Comparison of ENCODE assay signal across 8 cellular contexts in the genomic region with DNA sequence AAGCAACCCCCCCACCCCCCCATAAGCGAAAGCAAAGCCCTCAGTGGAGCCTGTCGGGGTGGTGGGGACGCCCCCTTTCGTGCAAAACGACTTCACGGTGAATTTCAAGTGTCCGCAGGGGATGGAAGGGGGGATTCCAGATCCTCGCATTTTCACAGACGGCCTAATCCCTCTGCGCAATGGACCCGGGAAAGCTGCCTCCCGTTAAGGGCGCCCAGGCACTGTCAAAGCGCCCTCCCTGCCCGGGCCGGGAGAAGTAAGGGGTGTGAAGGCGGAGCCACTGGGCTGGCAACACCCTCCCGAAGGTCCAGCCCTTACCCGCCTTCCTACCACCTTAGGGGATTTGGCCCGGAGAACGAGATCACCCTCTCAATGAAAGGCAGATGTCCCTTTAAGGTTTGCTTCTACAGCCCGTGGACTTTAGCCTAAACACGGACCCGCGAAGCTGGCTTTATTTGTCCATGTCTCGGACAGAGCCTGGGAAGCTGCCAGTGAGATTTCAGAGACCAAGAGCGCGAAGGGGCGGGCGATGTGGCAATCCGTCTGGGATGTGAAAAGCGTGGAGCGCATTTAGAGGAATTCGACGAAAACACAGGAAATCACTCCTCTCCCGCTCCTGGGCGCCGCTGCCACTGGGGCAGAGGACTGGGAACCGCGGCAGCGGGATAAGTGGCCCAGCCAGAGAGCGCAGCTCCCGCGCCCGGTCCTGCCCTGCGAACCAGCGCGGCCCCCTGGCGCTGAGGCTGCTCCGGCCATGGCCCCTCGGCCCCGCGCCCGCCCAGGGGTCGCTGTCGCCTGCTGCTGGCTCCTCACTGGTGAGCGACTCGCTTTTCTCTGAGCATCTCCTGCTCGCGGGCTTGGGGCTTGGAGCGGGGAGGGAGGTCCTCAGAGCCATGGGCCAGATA. TPM values are rescaled to one million over a fixed set of nuclear protein-coding genes. Genes with fewer than 3 reads are reported as not detected.
DNase-seq lines count a peak whose midpoint lies in the region; ATAC-seq, FAIRE-seq and TF ChIP-seq lines count a peak whose summit lies in the region.

Gene ITGA1 (plus strand): TSS at position 317 of the 905 bp plus-strand sequence. CDS start 438 bp downstream, at position 755.
Gene PELO (plus strand): TSS at position 317 of the 905 bp plus-strand sequence. CDS start 12,479 bp downstream, outside the sequence.

- no peaks in the 10 kb centered on the region for H4K20me1 ChIP-seq in H1 (replicated peaks in 1 of 2; ENCODE audit: control insufficient read depth in 1 of 2, insufficient read depth in 2 of 2, low read length in 2 of 2)

- no peak within 1 kb of the TSS for H3K27ac ChIP-seq in H1 (ENCODE audit: low read depth, low read length)
- H3K27ac ChIP-seq in mesenchymal stem cell (ENCODE audit: low read length, poor library complexity, severe bottlenecking), result peak within 1 kb of the TSS; percentile 83

- H3K4me1 ChIP-seq in H1 (replicated peaks in 1 of 4; ENCODE audit: control insufficient read depth in 3 of 4, insufficient read depth in 4 of 4, low read length in 3 of 4) (peaks cover 0 to 2% (median 0%) of the 10 kb centered on the region in 4 experiments; a peak in 1 of 7 replicates), mesenchymal stem cell (ENCODE audit: control insufficient read depth, insufficient read depth, low read depth, low read length) (peaks cover 3% of the 10 kb centered on the region)

- WGBS in H1 (ENCODE audit: extremely low coverage in 1 of 2, insufficient coverage in 1 of 2, insufficient read length in 1 of 2, insufficient replicate concordance in 2 of 2, low coverage in 1 of 2, low lambda C conversion rate in 2 of 2, missing lambda C conversion rate in 1 of 2), 2 experiments, result 3% methylated on average over 50 of the region's 61 CpGs; no CpG with 5 or more reads in 1 of the 2 experiments
- WGBS in mesenchymal stem cell, result under 1% methylated on average over 59 of the region's 61 CpGs

- H2BK15ac ChIP-seq in H1 (ENCODE audit: low read length), result no peak within 1 kb of the TSS
- H2BK15ac ChIP-seq in mesenchymal stem cell (ENCODE audit: low read depth, poor library complexity, severe bottlenecking), result peak within 1 kb of the TSS; percentile 86

- H4K8ac ChIP-seq in H1 (ENCODE audit: extremely low read depth, insufficient read depth, low read length) (no peak within 1 kb of the TSS), mesenchymal stem cell (ENCODE audit: low read length) (peak within 1 kb of the TSS; percentile 87)

- H4K5ac ChIP-seq in H1 (ENCODE audit: insufficient read length, low read depth, low read length), result peak within 1 kb of the TSS; percentile 8

- H3K9ac ChIP-seq in H1 (replicated peaks in 1 of 4; ENCODE audit: extremely low read depth in 1 of 4, low read depth in 3 of 4, low read length in 3 of 4), result peak within 1 kb of the TSS; percentile 42 to 89 (median 62)
- peak within 1 kb of the TSS; percentile 84 for H3K9ac ChIP-seq in mesenchymal stem cell (ENCODE audit: low read length)

- TF ChIP-seq CTCF in H1 (IDR thresholded peaks at IDR 0.05; ENCODE audit: control extremely low read depth in 1 of 3, insufficient read depth in 1 of 3, low read depth in 1 of 3, low read length in 3 of 3), result peak; percentile 31 to 42 (median 42)

- H2AK5ac ChIP-seq in H1 (ENCODE audit: low read depth, low read length), result no peak within 1 kb of the TSS
- no peak within 1 kb of the TSS for H2AK5ac ChIP-seq in mesenchymal stem cell (ENCODE audit: low read length, severe bottlenecking)

- H3K18ac ChIP-seq in H1 (ENCODE audit: extremely low read depth, low read length) (peak within 1 kb of the TSS; percentile 72; the same call in 1 of the 2 replicates), mesenchymal stem cell (ENCODE audit: low read depth in 1 of 2, low read length in 2 of 2) (peak within 1 kb of the TSS; percentile 70 to 77)

- TF ChIP-seq RAD21 in H1 (IDR thresholded peaks at IDR 0.05 in 1 of 2, conservative IDR thresholded peaks at IDR 0.05 in 1 of 2; ENCODE audit: low read depth in 2 of 2, low read length in 2 of 2), result peak; percentile 44 to 48

- 0 out of 4 replicates have a peak, but pooled peaks cover 0 to 6% of the 10 kb centered on the region in 2 experiments for H3K79me2 ChIP-seq in H1 (ENCODE audit: control insufficient read depth in 1 of 2, insufficient read depth in 2 of 2, low read length in 2 of 2)

- H3K9me3 ChIP-seq in H1 (ENCODE audit: insufficient read depth in 2 of 2, low read depth in 1 of 2, low read length in 1 of 2) (no peaks in the 10 kb centered on the region), mesenchymal stem cell (ENCODE audit: control insufficient read depth, low read length) (no peaks in the 10 kb centered on the region)

- H4K91ac ChIP-seq in H1 (replicated peaks; ENCODE audit: insufficient read length, low read length) (no peak within 1 kb of the TSS), mesenchymal stem cell (ENCODE audit: low read length) (peak within 1 kb of the TSS; percentile 93)

- no peaks in the 10 kb centered on the region for H3K27me3 ChIP-seq in H1 (replicated peaks in 1 of 4; ENCODE audit: control insufficient read depth in 3 of 4, extremely low read depth in 1 of 4, insufficient read depth in 3 of 4, low read length in 3 of 4)
- H3K27me3 ChIP-seq in mesenchymal stem cell (ENCODE audit: control insufficient read depth in 1 of 2, insufficient read depth in 1 of 2, low read length in 2 of 2), result no peaks in the 10 kb centered on the region

- H2BK5ac ChIP-seq in H1 (ENCODE audit: low read depth, low read length) (peak within 1 kb of the TSS; percentile 67; the same call in 1 of the 2 replicates), mesenchymal stem cell (ENCODE audit: low read depth, low read length, poor library complexity, severe bottlenecking) (peak within 1 kb of the TSS; percentile 5)

- no peak within 1 kb of the TSS for H3K23ac ChIP-seq in H1 (ENCODE audit: insufficient read length)
- no peak within 1 kb of the TSS for H3K23ac ChIP-seq in mesenchymal stem cell (ENCODE audit: low read length in 2 of 2)

- peak within 1 kb of the TSS; percentile 55; the same call in 1 of the 2 replicates for H2BK12ac ChIP-seq in H1 (ENCODE audit: low read depth, low read length)
- peak within 1 kb of the TSS; percentile 71 to 84 for H2BK12ac ChIP-seq in mesenchymal stem cell (ENCODE audit: low read length in 2 of 2)

- H3K4me2 ChIP-seq in H1 (ENCODE audit: insufficient read depth in 1 of 2, low read depth in 2 of 2, low read length in 2 of 2) (peak within 1 kb of the TSS; percentile 81 to 88), mesenchymal stem cell (ENCODE audit: low read length, poor library complexity, severe bottlenecking) (peak within 1 kb of the TSS; percentile 90)

- 0 out of 8 replicates have a peak, but pooled peaks cover 0 to 3% (median 0%) of the 10 kb centered on the region in 4 experiments for H3K36me3 ChIP-seq in H1 (ENCODE audit: control insufficient read depth in 2 of 4, insufficient read depth in 4 of 4, low read length in 3 of 4)
- no peaks in the 10 kb centered on the region for H3K36me3 ChIP-seq in mesenchymal stem cell (ENCODE audit: control insufficient read depth in 1 of 2, insufficient read depth in 2 of 2, low read depth in 1 of 2, low read length in 2 of 2)

- no peak within 1 kb of the TSS for H3K4ac ChIP-seq in H1 (replicated peaks; ENCODE audit: insufficient read length, low read depth, low read length)
- H3K4ac ChIP-seq in mesenchymal stem cell (ENCODE audit: low read depth in 1 of 2, low read length in 2 of 2), result peak within 1 kb of the TSS; percentile 66 to 98

- peaks cover 10% of the 10 kb centered on the region; the same call in 1 of the 2 replicates for H3K23me2 ChIP-seq in H1 (ENCODE audit: low read depth, low read length)

- H2BK120ac ChIP-seq in H1 (replicated peaks; ENCODE audit: low read depth, low read length) (no peak within 1 kb of the TSS), mesenchymal stem cell (ENCODE audit: low read depth, low read length) (peak within 1 kb of the TSS; percentile 80)

- peak; percentile 72 for DNase-seq in NK-92 treated with Interleukin-12 subunit alpha and Interleukin-12 subunit beta, amount 100 ng/mL, for 24 hours (lab: John Stamatoyannopoulos, UW)
- DNase-seq in NK-92 (lab: John Stamatoyannopoulos, UW; ENCODE audit: unreplicated experiment), result no peak
- DNase-seq in NCI-H1930 (lab: John Stamatoyannopoulos, UW), result peak; percentile 30 to 39
- peak; percentile 51 to 85 for DNase-seq in H1 (ENCODE audit: low read depth in 1 of 2, low spot score in 2 of 2)
- DNase-seq in mesenchymal stem cell, result peak; percentile 94
- peak; percentile 64 for DNase-seq in stimulated activated CD8-positive, alpha-beta memory T cell treated with anti-CD3 and anti-CD28 coated beads, Interleukin-4, amount 100 ng/mL, for 48 hours

- H3K14ac ChIP-seq in H1 (ENCODE audit: insufficient read length) (no peak within 1 kb of the TSS), mesenchymal stem cell (ENCODE audit: low read length in 2 of 2) (peak within 1 kb of the TSS in 1 of 2 experiments; percentile 86)

- no peak within 1 kb of the TSS for H2BK20ac ChIP-seq in H1 (ENCODE audit: low read length)

- TF ChIP-seq POLR2A in H1 (IDR thresholded peaks at IDR 0.05; ENCODE audit: control extremely low read depth in 1 of 2, low read depth in 2 of 2, low read length in 2 of 2), result peak in 1 of 2 experiments; percentile 72; a peak in 1 of 3 replicates

- H3K4me3 ChIP-seq in H1 (ENCODE audit: extremely low read depth in 1 of 4, insufficient read depth in 2 of 4, low read depth in 3 of 4, low read length in 4 of 4) (peak within 1 kb of the TSS; percentile 70 to 96 (median 80)), mesenchymal stem cell (ENCODE audit: insufficient read depth in 1 of 2, low read depth in 1 of 2, low read length in 2 of 2) (peak within 1 kb of the TSS; percentile 74 to 93)

- TF ChIP-seq EP300 in H1 (IDR thresholded peaks at IDR 0.05; ENCODE audit: borderline replicate concordance in 1 of 2, low read depth in 2 of 2, low read length in 2 of 2), result no peak

- ATAC-seq in HG02678 (IDR thresholded peaks at IDR 0.05; ENCODE audit: unreplicated experiment), result peak; percentile 83

- no peak for FAIRE-seq in H1 (lab: Jason Lieb, UNC)

- H2AFZ ChIP-seq in H1 (ENCODE audit: low read length), result peak within 1 kb of the TSS; percentile 97
- H2AFZ ChIP-seq in mesenchymal stem cell (ENCODE audit: low read depth, low read length), result peak within 1 kb of the TSS; percentile 69

- POLR2A ChIA-PET in activated CD8-positive, alpha-beta memory T cell treated with anti-CD3 and anti-CD28 coated beads for 36 hours (lab: Charles Lee), result interaction anchor here (1.0 to 1.7 kb wide), 2 partner anchors 12 to 14 kb away, joined by 5 to 16 read pairs; no protein-coding TSS in a partner anchor
- POLR2A ChIA-PET in H1 (lab: Charles Lee; ENCODE audit: partially characterized antibody), result interaction anchor here (0.7 to 1.7 kb wide), 3 partner anchors 9 to 29 kb away, joined by 3 to 29 read pairs (median 3); no protein-coding TSS in a partner anchor

- H3K56ac ChIP-seq in H1 (replicated peaks; ENCODE audit: insufficient read length, low read depth, low read length), result no peak within 1 kb of the TSS

- H3K79me1 ChIP-seq in H1 (ENCODE audit: low read depth, low read length) (no peaks in the 10 kb centered on the region), mesenchymal stem cell (replicated peaks; ENCODE audit: low read length, poor library complexity, severe bottlenecking) (peaks cover 7% of the 10 kb centered on the region)

- CTCF ChIA-PET in activated CD8-positive, alpha-beta memory T cell treated with anti-CD3 and anti-CD28 coated beads for 36 hours (lab: Charles Lee), result interaction anchor here (0.5 to 2.0 kb wide), 3 partner anchors 11 to 301 kb away, joined by 3 to 7 read pairs (median 3); no protein-coding TSS in a partner anchor
- CTCF ChIA-PET in H1 (lab: Charles Lee; ENCODE audit: partially characterized antibody), result interaction anchor here (0.7 to 5.1 kb wide), 20 partner anchors 9 to 130 kb away, joined by 3 to 39 read pairs (median 4); no protein-coding TSS in a partner anchor

RNA-seq across cellular contexts. Expression of gene ITGA1, which starts in this region (rescaled TPM):
- 10 to 100 TPM; 23.5 to 25.5 TPM for total RNA-seq in activated CD8-positive, alpha-beta memory T cell treated with anti-CD3 and anti-CD28 coated beads for 36 hours
- 6.6 and 9.0 TPM in 2 replicates for total RNA-seq in H1 (2021; fragmentation: NEBNext Ultra II Directional; extraction: Animal tissue kit (Norgen Biotek cat#: 25700))
- 1.3 and 2.3 TPM in 2 replicates for polyA plus RNA-seq in H1 (2011; rRNA removed)
- 2.5 TPM for polyA plus RNA-seq in H1 (2011; cell fraction: cytosol; rRNA removed)
- polyA plus RNA-seq in H1 (2011; cell fraction: nucleus; rRNA removed), result 3.4 TPM
- polyA plus RNA-seq in H1 (2012, experiment 1 of 2), result 1.8 to 2.6 TPM (median 2.3 TPM) in 4 replicates
- 0.28 TPM for polyA plus RNA-seq in H1 (2012, experiment 2 of 2)
- polyA plus RNA-seq in H1 (2013, experiment 1 of 2), result 6.9 TPM
- 5.2 TPM for polyA plus RNA-seq in H1 (2013, experiment 2 of 2)
- 13.9 and 16.0 TPM in 2 replicates for polyA minus RNA-seq in H1 (2011; rRNA and poly(A)+ RNA removed)
- polyA minus RNA-seq in H1 (2011; cell fraction: cytosol; rRNA and poly(A)+ RNA removed), result 3.6 TPM
- 21.2 TPM for polyA minus RNA-seq in H1 (2011; cell fraction: nucleus; rRNA and poly(A)+ RNA removed)
- 202 TPM for polyA plus RNA-seq in mesenchymal stem cell (2013, experiment 1 of 2)
- 199 TPM for polyA plus RNA-seq in mesenchymal stem cell (2013, experiment 2 of 2)

RNA-seq across cellular contexts. Expression of gene PELO, which starts in this region (rescaled TPM):
- total RNA-seq in activated CD8-positive, alpha-beta memory T cell treated with anti-CD3 and anti-CD28 coated beads for 36 hours, result 10 to 100 TPM; 37.3 to 40.9 TPM
- total RNA-seq in H1 (2021; fragmentation: NEBNext Ultra II Directional; extraction: Animal tissue kit (Norgen Biotek cat#: 25700)), result 17.0 and 18.5 TPM in 2 replicates
- 9.8 and 10.8 TPM in 2 replicates for polyA plus RNA-seq in H1 (2011; rRNA removed)
- polyA plus RNA-seq in H1 (2011; cell fraction: cytosol; rRNA removed), result 11.8 TPM
- polyA plus RNA-seq in H1 (2011; cell fraction: nucleus; rRNA removed), result 10.9 TPM
- 11.1 to 12.4 TPM (median 12.3 TPM) in 4 replicates for polyA plus RNA-seq in H1 (2012, experiment 1 of 2)
- 6.5 TPM for polyA plus RNA-seq in H1 (2012, experiment 2 of 2)
- polyA plus RNA-seq in H1 (2013, experiment 1 of 2), result 9.1 TPM
- polyA plus RNA-seq in H1 (2013, experiment 2 of 2), result 8.4 TPM
- 17.5 and 18.0 TPM in 2 replicates for polyA minus RNA-seq in H1 (2011; rRNA and poly(A)+ RNA removed)
- 11.5 TPM for polyA minus RNA-seq in H1 (2011; cell fraction: cytosol; rRNA and poly(A)+ RNA removed)
- 20.0 TPM for polyA minus RNA-seq in H1 (2011; cell fraction: nucleus; rRNA and poly(A)+ RNA removed)
- polyA plus RNA-seq in mesenchymal stem cell (2013, experiment 1 of 2), result 37.4 TPM
- polyA plus RNA-seq in mesenchymal stem cell (2013, experiment 2 of 2), result 35.7 TPM
